10 cellular contexts compared by ENCODE assay signal in the genomic region with DNA sequence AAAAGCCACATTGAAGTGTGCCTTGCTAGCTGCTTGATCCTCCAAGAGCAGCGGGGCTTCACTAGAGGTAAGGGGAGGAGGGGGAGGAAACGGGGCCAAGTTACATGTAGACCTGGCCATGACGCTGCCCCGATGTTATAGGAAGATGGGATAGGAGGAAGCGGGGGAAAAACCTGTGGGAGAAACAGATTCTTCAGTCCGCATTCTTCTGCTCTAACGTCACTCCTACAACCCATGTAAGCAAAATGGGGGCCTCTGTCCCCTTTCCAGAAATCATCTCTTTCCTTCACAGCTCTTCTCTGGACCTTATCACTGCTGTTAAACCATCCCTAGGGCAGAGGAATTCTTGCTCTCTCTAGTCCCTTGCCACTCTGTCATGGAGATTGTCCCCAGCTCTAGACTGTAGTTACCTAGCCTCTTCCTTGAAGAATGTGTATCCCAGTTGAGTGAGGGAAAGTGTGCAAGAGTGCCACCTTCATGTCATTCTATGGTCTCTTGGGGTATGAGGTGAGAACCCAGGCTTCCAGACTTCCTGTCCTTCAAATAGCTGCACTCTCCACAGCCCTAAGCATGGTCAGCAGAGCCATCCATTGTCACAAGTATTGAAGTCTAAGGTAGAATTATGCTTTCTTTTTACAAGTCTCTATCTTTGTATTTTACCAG. TPM values are rescaled to one million over a fixed set of nuclear protein-coding genes. Genes with fewer than 3 reads are reported as not detected.
DNase-seq lines count a peak whose midpoint lies in the region; ATAC-seq and TF ChIP-seq lines count a peak whose summit lies in the region.
"Had no signal": no experiment of that assay in that cellular context is flagged by ENCODE, and none has a peak within 500 bp of the region (broad histone marks: within the 10 kb centered on the region; RNA-seq: fewer than 3 reads in every experiment).

No MANE protein-coding gene starts in this region.

- H3K27ac ChIP-seq in layer of hippocampus (ENCODE audit: low read depth, low read length) (peak overlapping the region; percentile 83), thoracic aorta (peak overlapping the region; percentile 98 to 99)

- no peaks in the 10 kb centered on the region for H3K9me3 Mint-ChIP-seq in activated CD8-positive, alpha-beta memory T cell treated with anti-CD3 and anti-CD28 coated beads, Interleukin-2, amount 10 ng/mL, durations not matched to agents 7 days and 5 days (ENCODE audit: low read depth)
- no peaks in the 10 kb centered on the region for H3K9me3 Mint-ChIP-seq in activated T-helper 1 cell treated with anti-CD3 and anti-CD28 coated beads, Interleukin-12 subunit alpha, Interleukin-12 subunit beta, Interleukin-2, Interleukin-4 antibody, amounts not matched to agents 30 ng/mL and 10 ng/mL and 1 ng/mL, durations not matched to agents 14 hours and 24 hours and 36 hours

- no peak for DNase-seq in activated CD8-positive, alpha-beta memory T cell treated with anti-CD3 and anti-CD28 coated beads, Interleukin-2, amount 10 ng/mL, durations not matched to agents 7 days and 5 days
- DNase-seq in activated CD8-positive, alpha-beta memory T cell treated with anti-CD3 and anti-CD28 coated beads, Interleukin-2, amount 50 U/mL, for 48 hours: no peak
- DNase-seq in activated T-helper 1 cell treated with anti-CD3 and anti-CD28 coated beads, Interleukin-12 subunit alpha, Interleukin-12 subunit beta, Interleukin-2, Interleukin-4 antibody, amounts not matched to agents 30 ng/mL and 10 ng/mL and 1 ng/mL, durations not matched to agents 14 hours and 24 hours and 36 hours (ENCODE audit: low spot score): no peak
- DNase-seq in thoracic aorta (ENCODE audit: low spot score) (no peak), DMS53 treated with DMSO at 0.1 percent for 48 hours (lab: John Stamatoyannopoulos, UW; ENCODE audit: unreplicated experiment) (no peak), GM19238 (ENCODE audit: insufficient read length, low spot score) (no peak), posterior vena cava (ENCODE audit: low spot score) (no peak)
- DNase-seq: NCI-H748 treated with DMSO at 0.1 percent for 48 hours; stimulated activated CD4-positive, alpha-beta T cell treated with anti-CD3 and anti-CD28 coated beads, Interleukin-1b, Interleukin-23, amount 100 ng/mL, for 48 hours had no signal

- peak overlapping the region; percentile 37 for H3K27ac Mint-ChIP-seq in activated CD8-positive, alpha-beta memory T cell treated with anti-CD3 and anti-CD28 coated beads, Interleukin-2, amount 10 ng/mL, durations not matched to agents 7 days and 5 days
- no peak overlapping the region for H3K27ac Mint-ChIP-seq in activated T-helper 1 cell treated with anti-CD3 and anti-CD28 coated beads, Interleukin-12 subunit alpha, Interleukin-12 subunit beta, Interleukin-2, Interleukin-4 antibody, amounts not matched to agents 30 ng/mL and 10 ng/mL and 1 ng/mL, durations not matched to agents 14 hours and 24 hours and 36 hours

- H3K4me3 ChIP-seq in thoracic aorta: no peak overlapping the region

- H3K27me3 Mint-ChIP-seq in activated CD8-positive, alpha-beta memory T cell treated with anti-CD3 and anti-CD28 coated beads, Interleukin-2, amount 10 ng/mL, durations not matched to agents 7 days and 5 days: no peaks in the 10 kb centered on the region
- H3K27me3 Mint-ChIP-seq in activated T-helper 1 cell treated with anti-CD3 and anti-CD28 coated beads, Interleukin-12 subunit alpha, Interleukin-12 subunit beta, Interleukin-2, Interleukin-4 antibody, amounts not matched to agents 30 ng/mL and 10 ng/mL and 1 ng/mL, durations not matched to agents 14 hours and 24 hours and 36 hours (ENCODE audit: insufficient read depth): peaks cover 4% of the 10 kb centered on the region

- H3K4me3 Mint-ChIP-seq in activated CD8-positive, alpha-beta memory T cell treated with anti-CD3 and anti-CD28 coated beads, Interleukin-2, amount 10 ng/mL, durations not matched to agents 7 days and 5 days: no peak overlapping the region
- H3K4me3 Mint-ChIP-seq in activated T-helper 1 cell treated with anti-CD3 and anti-CD28 coated beads, Interleukin-12 subunit alpha, Interleukin-12 subunit beta, Interleukin-2, Interleukin-4 antibody, amounts not matched to agents 30 ng/mL and 10 ng/mL and 1 ng/mL, durations not matched to agents 14 hours and 24 hours and 36 hours: peak overlapping the region; percentile 44

- peaks cover 86% of the 10 kb centered on the region for H3K4me1 Mint-ChIP-seq in activated CD8-positive, alpha-beta memory T cell treated with anti-CD3 and anti-CD28 coated beads, Interleukin-2, amount 10 ng/mL, durations not matched to agents 7 days and 5 days
- peaks cover 43% of the 10 kb centered on the region for H3K4me1 Mint-ChIP-seq in activated T-helper 1 cell treated with anti-CD3 and anti-CD28 coated beads, Interleukin-12 subunit alpha, Interleukin-12 subunit beta, Interleukin-2, Interleukin-4 antibody, amounts not matched to agents 30 ng/mL and 10 ng/mL and 1 ng/mL, durations not matched to agents 14 hours and 24 hours and 36 hours (ENCODE audit: low read depth)

- no peaks in the 10 kb centered on the region for H3K9me3 ChIP-seq in thoracic aorta

- intact Hi-C loops in activated T-helper 1 cell treated with anti-CD3 and anti-CD28 coated beads, Interleukin-12 subunit alpha, Interleukin-12 subunit beta, Interleukin-2, Interleukin-4 antibody, amounts not matched to agents 30 ng/mL and 10 ng/mL and 1 ng/mL, durations not matched to agents 14 hours and 24 hours and 36 hours (cut with micrococcal nuclease): loop anchor here (10.0 kb wide), 1 partner anchor 266 kb away; the partner anchor contains the start of gene BOLA1
- intact Hi-C loops in posterior vena cava (cut with DNase I): loop anchor here in 1 of 2 donors (10.0 kb wide), 2 partner anchors 86 to 196 kb away; no protein-coding TSS in a partner anchor

- TF ChIP-seq CTCF in thoracic aorta (IDR thresholded peaks at IDR 0.05): no peak

- ATAC-seq in activated CD8-positive, alpha-beta memory T cell treated with anti-CD3 and anti-CD28 coated beads, Interleukin-2, amount 10 ng/mL, durations not matched to agents 7 days and 5 days: no peak
- ATAC-seq in thoracic aorta (ENCODE audit: insufficient number of reproducible peaks, low FRiP score, low read depth): no peak

- peaks cover 42% of the 10 kb centered on the region for H3K36me3 Mint-ChIP-seq in activated CD8-positive, alpha-beta memory T cell treated with anti-CD3 and anti-CD28 coated beads, Interleukin-2, amount 10 ng/mL, durations not matched to agents 7 days and 5 days
- H3K36me3 Mint-ChIP-seq in activated T-helper 1 cell treated with anti-CD3 and anti-CD28 coated beads, Interleukin-12 subunit alpha, Interleukin-12 subunit beta, Interleukin-2, Interleukin-4 antibody, amounts not matched to agents 30 ng/mL and 10 ng/mL and 1 ng/mL, durations not matched to agents 14 hours and 24 hours and 36 hours (ENCODE audit: low read depth): peaks cover 30% of the 10 kb centered on the region

- no peaks in the 10 kb centered on the region for H3K27me3 ChIP-seq in layer of hippocampus (ENCODE audit: control insufficient read depth, insufficient read depth, low read length)
- H3K27me3 ChIP-seq in thoracic aorta (replicated peaks; ENCODE audit: insufficient read depth): no peaks in the 10 kb centered on the region

- H3K4me1 ChIP-seq in thoracic aorta (ENCODE audit: control insufficient read depth in 1 of 2, low read depth in 2 of 2): peaks cover 28 to 60% of the 10 kb centered on the region in 2 donors

- CTCF ChIA-PET in activated CD8-positive, alpha-beta memory T cell treated with anti-CD3 and anti-CD28 coated beads, Interleukin-2, amount 10 ng/mL, durations not matched to agents 7 days and 5 days (lab: Charles Lee): interaction anchor here (1.0 to 26.8 kb wide), 11 partner anchors 10 to 259 kb away, joined by 3 to 424 read pairs (median 3); partner anchors contain the start of genes PLEKHO1 and VPS45

- H3K36me3 ChIP-seq in thoracic aorta: peaks cover 40% of the 10 kb centered on the region

RNA-seq across cellular contexts. Expression of gene PLEKHO1, which starts 11.4 kb away (rescaled TPM):
- 100 to 1,000 TPM in 1 of 2 experiments, 10 to 100 TPM in 1; 98.2 to 128 TPM for total RNA-seq in activated CD8-positive, alpha-beta memory T cell treated with anti-CD3 and anti-CD28 coated beads, Interleukin-2, amount 10 ng/mL, durations not matched to agents 7 days and 5 days
- 27.1 and 35.4 TPM in 2 replicates for total RNA-seq in activated T-helper 1 cell treated with anti-CD3 and anti-CD28 coated beads, Interleukin-12 subunit alpha, Interleukin-12 subunit beta, Interleukin-2, Interleukin-4 antibody, amounts not matched to agents 30 ng/mL and 10 ng/mL and 1 ng/mL, durations not matched to agents 14 hours and 24 hours and 36 hours
- 100 to 1,000 TPM; 106 to 125 TPM for total RNA-seq in thoracic aorta
- total RNA-seq in posterior vena cava: 100 to 1,000 TPM in 1 of 2 donors, 10 to 100 TPM in 1; 55.6 to 103 TPM
